ENCODE assay signal across 20 cellular contexts in genomic region chr2:46344696-46345095, GRCh38. TPM values are rescaled to one million over a fixed set of nuclear protein-coding genes. Genes with fewer than 3 reads are reported as not detected.
A peak's percentile ranks its signal among the peaks of the same experiment; 100 is the strongest.
DNase-seq lines count a peak whose midpoint lies in the region; ATAC-seq and TF ChIP-seq lines count a peak whose summit lies in the region.
"Had no signal": no experiment of that assay in that cellular context is flagged by ENCODE, and none has a peak within 500 bp of the region (broad histone marks: within the 10 kb centered on the region; RNA-seq: fewer than 3 reads in every experiment).

No MANE protein-coding gene starts in this region.

- peaks cover 0 to 13% of the 10 kb centered on the region in 2 donors for H3K27me3 Mint-ChIP-seq in effector memory CD8-positive, alpha-beta T cell
- no peaks in the 10 kb centered on the region for H3K27me3 Mint-ChIP-seq in MCF 10A (ENCODE audit: insufficient read depth, unreplicated experiment)

- peaks cover 17% of the 10 kb centered on the region for H3K79me1 ChIP-seq in mesenchymal stem cell (replicated peaks; ENCODE audit: low read length, poor library complexity, severe bottlenecking)

- H4K8ac ChIP-seq in mesenchymal stem cell (ENCODE audit: low read length) = no peak overlapping the region

- H3K9me3 ChIP-seq in esophagus muscularis mucosa = no peaks in the 10 kb centered on the region
- H3K9me3 ChIP-seq in mesenchymal stem cell (ENCODE audit: control insufficient read depth, low read length) = no peaks in the 10 kb centered on the region
- no peaks in the 10 kb centered on the region for H3K9me3 ChIP-seq in transverse colon
- H3K9me3 ChIP-seq: SJSA1 had no signal

- TF ChIP-seq POLR2A in esophagus muscularis mucosa (IDR thresholded peaks at IDR 0.05; ENCODE audit: low read depth) (no peak), transverse colon (IDR thresholded peaks at IDR 0.05) (no peak)

- no peak overlapping the region for H3K4ac ChIP-seq in mesenchymal stem cell (ENCODE audit: low read depth in 1 of 2, low read length in 2 of 2)

- H3K9ac ChIP-seq in mesenchymal stem cell (ENCODE audit: low read length) = peak overlapping the region; percentile 37

- H4K91ac ChIP-seq in mesenchymal stem cell (ENCODE audit: low read length) = no peak overlapping the region

- H3K4me1 ChIP-seq in esophagus muscularis mucosa (peaks cover 20 to 69% (median 60%) of the 10 kb centered on the region in 4 donors), mesenchymal stem cell (ENCODE audit: control insufficient read depth, insufficient read depth, low read depth, low read length) (peaks cover 2% of the 10 kb centered on the region), transverse colon (peaks cover 0 to 15% (median 0%) of the 10 kb centered on the region in 4 donors)
- H3K4me1 ChIP-seq: SJSA1 had no signal

- no peak overlapping the region for H2BK120ac ChIP-seq in mesenchymal stem cell (ENCODE audit: low read depth, low read length)

- H3K9me3 Mint-ChIP-seq in effector memory CD8-positive, alpha-beta T cell = no peaks in the 10 kb centered on the region
- H3K9me3 Mint-ChIP-seq in MCF 10A (ENCODE audit: unreplicated experiment) = no peaks in the 10 kb centered on the region
- H3K9me3 Mint-ChIP-seq: CD4-positive, alpha-beta memory T cell had no signal

- H3K18ac ChIP-seq in mesenchymal stem cell (ENCODE audit: low read depth in 1 of 2, low read length in 2 of 2) = no peak overlapping the region

- no peak for TF ChIP-seq CTCF in esophagus muscularis mucosa (IDR thresholded peaks at IDR 0.05)
- TF ChIP-seq CTCF in transverse colon (IDR thresholded peaks at IDR 0.05) = no peak
- TF ChIP-seq CTCF in MCF 10A (IDR thresholded peaks at IDR 0.05; ENCODE audit: unreplicated experiment) = no peak

- no peak overlapping the region for H2BK5ac ChIP-seq in mesenchymal stem cell (ENCODE audit: low read depth, low read length, poor library complexity, severe bottlenecking)

- CTCF ChIA-PET in MCF 10A (lab: Yijun Ruan, JAX) = interaction anchor here (0.6 kb wide), 1 partner anchor 22 kb away, joined by 4 read pairs; no protein-coding TSS in a partner anchor

- in situ Hi-C loops in transverse colon (cut with MboI; ENCODE audit: low pct_ligation_motif_present in 1 of 4, low pct_unique_long_range_greater_than_20kb in 1 of 4, low sequenced_read_pairs in 3 of 4) = no loop called here

- POLR2A ChIA-PET in MCF 10A (lab: Yijun Ruan, JAX) = no interaction called here

- H2AFZ ChIP-seq in mesenchymal stem cell (ENCODE audit: low read depth, low read length) = no peak overlapping the region
- H2AFZ ChIP-seq: PC-9 had no signal

- ATAC-seq in effector memory CD8-positive, alpha-beta T cell (replicated peaks) = no peak
- no peak for ATAC-seq in GM18858 (IDR thresholded peaks at IDR 0.05; ENCODE audit: unreplicated experiment)
- ATAC-seq: GM12878, HCT116, K562 had no signal

- no peak overlapping the region for H2BK15ac ChIP-seq in mesenchymal stem cell (ENCODE audit: low read depth, poor library complexity, severe bottlenecking)

- no peak overlapping the region for H2AK5ac ChIP-seq in mesenchymal stem cell (ENCODE audit: low read length, severe bottlenecking)

- H3K4me2 ChIP-seq in mesenchymal stem cell (ENCODE audit: low read length, poor library complexity, severe bottlenecking) = no peak overlapping the region
- H3K4me2 ChIP-seq: PC-9 had no signal

- no peak overlapping the region for H3K23ac ChIP-seq in mesenchymal stem cell (ENCODE audit: low read length in 2 of 2)

- WGBS in esophagus muscularis mucosa = 79% methylated on average over 5 of the region's 5 CpGs
- WGBS in mesenchymal stem cell = 88% methylated on average over 4 of the region's 5 CpGs
- 71 to 93% methylated on average over 4 to 5 of the region's 5 CpGs for WGBS in transverse colon (ENCODE audit: low coverage in 1 of 2), 2 donors

- peak; percentile 60 for DNase-seq in LHCN-M2 (ENCODE audit: low read depth)
- no peak for DNase-seq in esophagus muscularis mucosa (ENCODE audit: extremely low spot score)
- no peak for DNase-seq in mesenchymal stem cell
- DNase-seq in transverse colon = no peak
- DNase-seq in effector memory CD8-positive, alpha-beta T cell = no peak
- DNase-seq in MCF 10A (ENCODE audit: unreplicated experiment) = no peak
- no peak for DNase-seq in activated CD4-positive, alpha-beta T cell treated with anti-CD3 and anti-CD28 coated beads for 48 hours
- DNase-seq: CD4-positive, alpha-beta memory T cell; GDM1; NCI-H1436; NCI-H2029; NCI-H2171 treated with DMSO at 0.1 percent for 48 hours; NCI-H774; PC-9 had no signal

- H3K36me3 ChIP-seq in esophagus muscularis mucosa = peaks cover 0 to 30% (median 22%) of the 10 kb centered on the region in 4 donors
- H3K36me3 ChIP-seq in mesenchymal stem cell (ENCODE audit: control insufficient read depth in 1 of 2, insufficient read depth in 2 of 2, low read depth in 1 of 2, low read length in 2 of 2) = peaks cover 15 to 30% of the 10 kb centered on the region in 2 experiments
- peaks cover 0 to 2% (median 0%) of the 10 kb centered on the region in 4 donors for H3K36me3 ChIP-seq in transverse colon
- H3K36me3 ChIP-seq: SJSA1 had no signal

- BruUV-seq in MCF 10A (replicated peaks; lab: Mats Ljungman, UMichigan) = no TSS peak

- H3K27ac Mint-ChIP-seq in effector memory CD8-positive, alpha-beta T cell = no peak overlapping the region
- no peak overlapping the region for H3K27ac Mint-ChIP-seq in MCF 10A (ENCODE audit: low read depth, unreplicated experiment)

- intact Hi-C loops in esophagus muscularis mucosa (cut with DNase I) = no loop called here
- intact Hi-C loops in transverse colon (cut with DNase I; ENCODE audit: low total_unique reads) = no loop called here
- intact Hi-C loops in MCF 10A (cut with micrococcal nuclease) = no loop called here

- H3K36me3 Mint-ChIP-seq in effector memory CD8-positive, alpha-beta T cell (ENCODE audit: insufficient read depth) = no peaks in the 10 kb centered on the region
- peaks cover 35% of the 10 kb centered on the region for H3K36me3 Mint-ChIP-seq in MCF 10A (ENCODE audit: insufficient read depth, unreplicated experiment)
- H3K36me3 Mint-ChIP-seq: CD4-positive, alpha-beta memory T cell had no signal

- no peak overlapping the region for H3K4me3 Mint-ChIP-seq in effector memory CD8-positive, alpha-beta T cell
- no peak overlapping the region for H3K4me3 Mint-ChIP-seq in MCF 10A (ENCODE audit: unreplicated experiment)
- H3K4me3 Mint-ChIP-seq: CD4-positive, alpha-beta memory T cell had no signal

- H3K4me3 ChIP-seq in esophagus muscularis mucosa (no peak overlapping the region), mesenchymal stem cell (ENCODE audit: insufficient read depth in 1 of 2, low read depth in 1 of 2, low read length in 2 of 2) (no peak overlapping the region), transverse colon (no peak overlapping the region)
- H3K4me3 ChIP-seq: GM12878, K562, PC-9, SJSA1 had no signal

- no peak overlapping the region for H3K14ac ChIP-seq in mesenchymal stem cell (ENCODE audit: low read length in 2 of 2)

- TF ChIP-seq EP300 in esophagus muscularis mucosa (IDR thresholded peaks at IDR 0.05) (no peak), transverse colon (IDR thresholded peaks at IDR 0.05; ENCODE audit: low read depth) (no peak)

- H3K4me1 Mint-ChIP-seq in effector memory CD8-positive, alpha-beta T cell (ENCODE audit: low read depth in 2 of 2) = peaks cover 3 to 7% of the 10 kb centered on the region in 2 donors
- peaks cover 9% of the 10 kb centered on the region for H3K4me1 Mint-ChIP-seq in MCF 10A (ENCODE audit: insufficient read depth, unreplicated experiment)

- H3K27ac ChIP-seq in esophagus muscularis mucosa (replicated peaks in 1 of 4) = peak overlapping the region; percentile 3 to 19 (median 10)
- no peak overlapping the region for H3K27ac ChIP-seq in mesenchymal stem cell (ENCODE audit: low read length, poor library complexity, severe bottlenecking)
- H3K27ac ChIP-seq in transverse colon = peak overlapping the region in 3 of 4 donors; percentile 24 to 43 (median 27)
- H3K27ac ChIP-seq: HL-60, PC-9, SJSA1 had no signal

- H3K27me3 ChIP-seq in esophagus muscularis mucosa (no peaks in the 10 kb centered on the region), mesenchymal stem cell (ENCODE audit: control insufficient read depth in 1 of 2, insufficient read depth in 1 of 2, low read length in 2 of 2) (no peaks in the 10 kb centered on the region), transverse colon (no peaks in the 10 kb centered on the region)
- H3K27me3 ChIP-seq: SJSA1 had no signal

- H2BK12ac ChIP-seq in mesenchymal stem cell (ENCODE audit: low read length in 2 of 2) = no peak overlapping the region

RNA-seq across cellular contexts. Expression of gene EPAS1, which starts 47.5 kb away (rescaled TPM):
- total RNA-seq in LHCN-M2 (2014; rRNA removed) = 9.7 and 14.8 TPM in 2 replicates
- 24.1 TPM for polyA plus RNA-seq in LHCN-M2 (2012)
- 100 to 1,000 TPM; 113 to 225 (median 183) TPM for total RNA-seq in esophagus muscularis mucosa
- 237 TPM for polyA plus RNA-seq in mesenchymal stem cell (2013, experiment 1 of 2)
- polyA plus RNA-seq in mesenchymal stem cell (2013, experiment 2 of 2) = 244 TPM
- total RNA-seq in transverse colon = 100 to 1,000 TPM; 102 to 260 (median 167) TPM
- total RNA-seq in MCF 10A (2022) = 146 and 200 TPM in 2 replicates
